Comparison of ENCODE assay signal across 1 cellular context in the genomic region with DNA sequence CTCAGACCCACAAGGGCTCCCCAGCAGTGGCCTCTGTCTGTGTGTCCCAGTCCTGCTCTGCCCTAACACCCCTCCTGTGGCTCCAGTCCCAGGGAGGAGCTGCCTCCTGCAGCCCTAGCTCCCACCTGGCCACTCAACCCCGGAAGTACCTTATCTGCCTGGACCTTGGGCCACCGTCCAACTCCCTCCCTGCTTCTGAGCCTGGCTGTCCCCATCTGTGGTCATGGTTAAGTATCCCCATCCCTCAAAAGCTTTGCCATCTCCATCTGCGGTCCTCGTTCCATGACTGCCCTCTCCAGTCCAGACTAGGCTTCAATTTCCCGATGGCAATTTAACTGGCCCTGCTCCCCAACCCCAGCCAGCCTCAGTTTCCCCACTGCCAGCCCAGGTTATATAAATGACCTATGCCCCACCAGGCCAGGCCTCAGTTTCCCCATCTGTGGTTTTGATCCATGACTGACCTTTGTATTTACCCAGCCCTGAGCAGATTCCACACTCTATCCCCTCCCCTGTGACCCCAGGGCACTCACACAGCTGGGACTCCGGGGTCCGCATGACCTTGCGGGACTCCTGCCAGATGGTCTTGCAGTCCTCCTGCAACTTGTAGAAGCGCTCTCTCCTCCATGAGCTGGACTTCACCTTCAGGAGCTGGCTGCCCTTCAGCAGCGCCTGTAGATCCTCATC.
TF ChIP-seq lines count a peak whose summit lies in the region.

No MANE protein-coding gene starts in this region.

TF ChIP-seq in K562, 482 proteins besides CTCF, POLR2A, EP300 and RAD21 (continued from another document and continues in another):
- TF ChIP-seq, protein P1, sequence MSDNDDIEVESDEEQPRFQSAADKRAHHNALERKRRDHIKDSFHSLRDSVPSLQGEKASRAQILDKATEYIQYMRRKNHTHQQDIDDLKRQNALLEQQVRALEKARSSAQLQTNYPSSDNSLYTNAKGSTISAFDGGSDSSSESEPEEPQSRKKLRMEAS (CRISPR knock-in tag; IDR thresholded peaks at IDR 0.05): no peak; the same call in 1 of the 2 replicates
- TF ChIP-seq, protein P2, sequence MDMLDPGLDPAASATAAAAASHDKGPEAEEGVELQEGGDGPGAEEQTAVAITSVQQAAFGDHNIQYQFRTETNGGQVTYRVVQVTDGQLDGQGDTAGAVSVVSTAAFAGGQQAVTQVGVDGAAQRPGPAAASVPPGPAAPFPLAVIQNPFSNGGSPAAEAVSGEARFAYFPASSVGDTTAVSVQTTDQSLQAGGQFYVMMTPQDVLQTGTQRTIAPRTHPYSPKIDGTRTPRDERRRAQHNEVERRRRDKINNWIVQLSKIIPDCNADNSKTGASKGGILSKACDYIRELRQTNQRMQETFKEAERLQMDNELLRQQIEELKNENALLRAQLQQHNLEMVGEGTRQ (CRISPR knock-in tag; IDR thresholded peaks at IDR 0.05): no peak
- TF ChIP-seq CBFA2T3 (IDR thresholded peaks at IDR 0.05) (peak; percentile 78), ZNF41 (CRISPR knock-in tag; conservative IDR thresholded peaks at IDR 0.05) (no peak), TCFL5 (CRISPR knock-in tag; conservative IDR thresholded peaks at IDR 0.05) (no peak), PBX2 (CRISPR knock-in tag; IDR thresholded peaks at IDR 0.05; ENCODE audit: low read depth) (no peak), PBX2 (tag; conservative IDR thresholded peaks at IDR 0.05; ENCODE audit: low read depth) (no peak), TAF9B (IDR thresholded peaks at IDR 0.05; ENCODE audit: partially characterized antibody) (no peak), ESRRA (IDR thresholded peaks at IDR 0.05; ENCODE audit: borderline replicate concordance, low read depth) (no peak; the same call in 1 of the 2 replicates), CHCHD3 (CRISPR knock-in tag; IDR thresholded peaks at IDR 0.05) (no peak), ZNF431 (CRISPR knock-in tag; IDR thresholded peaks at IDR 0.05) (no peak), CBX1 (IDR thresholded peaks at IDR 0.05; ENCODE audit: low read depth) (no peak), TGIF2 (CRISPR knock-in tag; IDR thresholded peaks at IDR 0.05) (no peak), ZNF507 (tag; conservative IDR thresholded peaks at IDR 0.05) (no peak), SOX6 (IDR thresholded peaks at IDR 0.05) (no peak), FOSL1 (tag; conservative IDR thresholded peaks at IDR 0.05) (no peak), EZH2 (IDR thresholded peaks at IDR 0.05; ENCODE audit: borderline replicate concordance, low read depth, low read length) (no peak), ZFP1 (CRISPR knock-in tag; IDR thresholded peaks at IDR 0.05) (no peak), ZNF583 (CRISPR knock-in tag; IDR thresholded peaks at IDR 0.05) (0 out of 2 replicates have a peak, but pooled peaks have one; percentile 10), ZNF239 (CRISPR knock-in tag; IDR thresholded peaks at IDR 0.05) (no peak), TAF7 (tag; IDR thresholded peaks at IDR 0.05) (no peak), E2F6 (IDR thresholded peaks at IDR 0.05; ENCODE audit: borderline replicate concordance in 1 of 2, extremely low read depth in 1 of 2, insufficient read depth in 1 of 2, insufficient read length in 1 of 2, low read depth in 1 of 2, low read length in 1 of 2, poor library complexity in 1 of 2, severe bottlenecking in 1 of 2) (no peak), ZSCAN29 (IDR thresholded peaks at IDR 0.05) (no peak), ZNF140 (CRISPR knock-in tag; IDR thresholded peaks at IDR 0.05) (no peak), RCOR1 (IDR thresholded peaks at IDR 0.05; ENCODE audit: borderline replicate concordance in 1 of 2, low read depth in 2 of 2, low read length in 2 of 2) (peak; percentile 80 to 94; a peak in 3 of 4 replicates), PHF8 (IDR thresholded peaks at IDR 0.05; ENCODE audit: borderline replicate concordance, low read length) (no peak), NR2C1 (IDR thresholded peaks at IDR 0.05) (no peak), NR2C1 (tag; IDR thresholded peaks at IDR 0.05) (peak; percentile 40; the same call in 1 of the 2 replicates), RBM25 (IDR thresholded peaks at IDR 0.05; ENCODE audit: low read depth, low read length, severe bottlenecking) (no peak), ZNF408 (CRISPR knock-in tag; IDR thresholded peaks at IDR 0.05; ENCODE audit: low read depth) (no peak), FUS (optimal IDR thresholded peaks at IDR 0.05; ENCODE audit: low read depth, low read length) (no peak), ZBTB34 (CRISPR knock-in tag; IDR thresholded peaks at IDR 0.05) (no peak), CHAMP1 (IDR thresholded peaks at IDR 0.05) (no peak), TBP (optimal IDR thresholded peaks at IDR 0.05; ENCODE audit: low read depth, low read length) (no peak), ZNF282 (CRISPR knock-in tag; IDR thresholded peaks at IDR 0.05) (no peak), GABPB1 (CRISPR knock-in tag; IDR thresholded peaks at IDR 0.05) (no peak), NFE2 (IDR thresholded peaks at IDR 0.05; ENCODE audit: low read depth) (no peak), POLR3A (IDR thresholded peaks at IDR 0.05; ENCODE audit: borderline replicate concordance, extremely low read depth, insufficient read depth, insufficient read length) (no peak), NFXL1 (CRISPR knock-in tag; IDR thresholded peaks at IDR 0.05) (no peak), MEF2A (IDR thresholded peaks at IDR 0.05; ENCODE audit: control insufficient read depth, low read depth, low read length) (no peak), SMARCA5 (IDR thresholded peaks at IDR 0.05) (no peak), CAMTA2 (CRISPR knock-in tag; conservative IDR thresholded peaks at IDR 0.05) (no peak), CREM (IDR thresholded peaks at IDR 0.05; ENCODE audit: low read depth) (no peak)
- TF ChIP-seq, protein P3, sequence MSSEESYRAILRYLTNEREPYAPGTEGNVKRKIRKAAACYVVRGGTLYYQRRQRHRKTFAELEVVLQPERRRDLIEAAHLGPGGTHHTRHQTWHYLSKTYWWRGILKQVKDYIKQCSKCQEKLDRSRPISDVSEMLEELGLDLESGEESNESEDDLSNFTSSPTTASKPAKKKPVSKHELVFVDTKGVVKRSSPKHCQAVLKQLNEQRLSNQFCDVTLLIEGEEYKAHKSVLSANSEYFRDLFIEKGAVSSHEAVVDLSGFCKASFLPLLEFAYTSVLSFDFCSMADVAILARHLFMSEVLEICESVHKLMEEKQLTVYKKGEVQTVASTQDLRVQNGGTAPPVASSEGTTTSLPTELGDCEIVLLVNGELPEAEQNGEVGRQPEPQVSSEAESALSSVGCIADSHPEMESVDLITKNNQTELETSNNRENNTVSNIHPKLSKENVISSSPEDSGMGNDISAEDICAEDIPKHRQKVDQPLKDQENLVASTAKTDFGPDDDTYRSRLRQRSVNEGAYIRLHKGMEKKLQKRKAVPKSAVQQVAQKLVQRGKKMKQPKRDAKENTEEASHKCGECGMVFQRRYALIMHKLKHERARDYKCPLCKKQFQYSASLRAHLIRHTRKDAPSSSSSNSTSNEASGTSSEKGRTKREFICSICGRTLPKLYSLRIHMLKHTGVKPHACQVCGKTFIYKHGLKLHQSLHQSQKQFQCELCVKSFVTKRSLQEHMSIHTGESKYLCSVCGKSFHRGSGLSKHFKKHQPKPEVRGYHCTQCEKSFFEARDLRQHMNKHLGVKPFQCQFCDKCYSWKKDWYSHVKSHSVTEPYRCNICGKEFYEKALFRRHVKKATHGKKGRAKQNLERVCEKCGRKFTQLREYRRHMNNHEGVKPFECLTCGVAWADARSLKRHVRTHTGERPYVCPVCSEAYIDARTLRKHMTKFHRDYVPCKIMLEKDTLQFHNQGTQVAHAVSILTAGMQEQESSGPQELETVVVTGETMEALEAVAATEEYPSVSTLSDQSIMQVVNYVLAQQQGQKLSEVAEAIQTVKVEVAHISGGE (CRISPR knock-in tag; IDR thresholded peaks at IDR 0.05): no peak
- TF ChIP-seq, protein P4, sequence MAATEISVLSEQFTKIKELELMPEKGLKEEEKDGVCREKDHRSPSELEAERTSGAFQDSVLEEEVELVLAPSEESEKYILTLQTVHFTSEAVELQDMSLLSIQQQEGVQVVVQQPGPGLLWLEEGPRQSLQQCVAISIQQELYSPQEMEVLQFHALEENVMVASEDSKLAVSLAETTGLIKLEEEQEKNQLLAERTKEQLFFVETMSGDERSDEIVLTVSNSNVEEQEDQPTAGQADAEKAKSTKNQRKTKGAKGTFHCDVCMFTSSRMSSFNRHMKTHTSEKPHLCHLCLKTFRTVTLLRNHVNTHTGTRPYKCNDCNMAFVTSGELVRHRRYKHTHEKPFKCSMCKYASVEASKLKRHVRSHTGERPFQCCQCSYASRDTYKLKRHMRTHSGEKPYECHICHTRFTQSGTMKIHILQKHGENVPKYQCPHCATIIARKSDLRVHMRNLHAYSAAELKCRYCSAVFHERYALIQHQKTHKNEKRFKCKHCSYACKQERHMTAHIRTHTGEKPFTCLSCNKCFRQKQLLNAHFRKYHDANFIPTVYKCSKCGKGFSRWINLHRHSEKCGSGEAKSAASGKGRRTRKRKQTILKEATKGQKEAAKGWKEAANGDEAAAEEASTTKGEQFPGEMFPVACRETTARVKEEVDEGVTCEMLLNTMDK (IDR thresholded peaks at IDR 0.05; ENCODE audit: borderline replicate concordance, insufficient read depth, low read depth, low read length, poor library complexity, severe bottlenecking): no peak
- TF ChIP-seq, protein P5, sequence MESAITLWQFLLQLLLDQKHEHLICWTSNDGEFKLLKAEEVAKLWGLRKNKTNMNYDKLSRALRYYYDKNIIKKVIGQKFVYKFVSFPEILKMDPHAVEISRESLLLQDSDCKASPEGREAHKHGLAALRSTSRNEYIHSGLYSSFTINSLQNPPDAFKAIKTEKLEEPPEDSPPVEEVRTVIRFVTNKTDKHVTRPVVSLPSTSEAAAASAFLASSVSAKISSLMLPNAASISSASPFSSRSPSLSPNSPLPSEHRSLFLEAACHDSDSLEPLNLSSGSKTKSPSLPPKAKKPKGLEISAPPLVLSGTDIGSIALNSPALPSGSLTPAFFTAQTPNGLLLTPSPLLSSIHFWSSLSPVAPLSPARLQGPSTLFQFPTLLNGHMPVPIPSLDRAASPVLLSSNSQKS (CRISPR knock-in tag; IDR thresholded peaks at IDR 0.05): no peak
- TF ChIP-seq, protein P6, sequence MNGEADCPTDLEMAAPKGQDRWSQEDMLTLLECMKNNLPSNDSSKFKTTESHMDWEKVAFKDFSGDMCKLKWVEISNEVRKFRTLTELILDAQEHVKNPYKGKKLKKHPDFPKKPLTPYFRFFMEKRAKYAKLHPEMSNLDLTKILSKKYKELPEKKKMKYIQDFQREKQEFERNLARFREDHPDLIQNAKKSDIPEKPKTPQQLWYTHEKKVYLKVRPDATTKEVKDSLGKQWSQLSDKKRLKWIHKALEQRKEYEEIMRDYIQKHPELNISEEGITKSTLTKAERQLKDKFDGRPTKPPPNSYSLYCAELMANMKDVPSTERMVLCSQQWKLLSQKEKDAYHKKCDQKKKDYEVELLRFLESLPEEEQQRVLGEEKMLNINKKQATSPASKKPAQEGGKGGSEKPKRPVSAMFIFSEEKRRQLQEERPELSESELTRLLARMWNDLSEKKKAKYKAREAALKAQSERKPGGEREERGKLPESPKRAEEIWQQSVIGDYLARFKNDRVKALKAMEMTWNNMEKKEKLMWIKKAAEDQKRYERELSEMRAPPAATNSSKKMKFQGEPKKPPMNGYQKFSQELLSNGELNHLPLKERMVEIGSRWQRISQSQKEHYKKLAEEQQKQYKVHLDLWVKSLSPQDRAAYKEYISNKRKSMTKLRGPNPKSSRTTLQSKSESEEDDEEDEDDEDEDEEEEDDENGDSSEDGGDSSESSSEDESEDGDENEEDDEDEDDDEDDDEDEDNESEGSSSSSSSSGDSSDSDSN (IDR thresholded peaks at IDR 0.05; ENCODE audit: borderline replicate concordance in 1 of 2, low read depth in 2 of 2, low read length in 2 of 2): no peak
